22 cellular contexts compared by ENCODE assay signal in the genomic region with DNA sequence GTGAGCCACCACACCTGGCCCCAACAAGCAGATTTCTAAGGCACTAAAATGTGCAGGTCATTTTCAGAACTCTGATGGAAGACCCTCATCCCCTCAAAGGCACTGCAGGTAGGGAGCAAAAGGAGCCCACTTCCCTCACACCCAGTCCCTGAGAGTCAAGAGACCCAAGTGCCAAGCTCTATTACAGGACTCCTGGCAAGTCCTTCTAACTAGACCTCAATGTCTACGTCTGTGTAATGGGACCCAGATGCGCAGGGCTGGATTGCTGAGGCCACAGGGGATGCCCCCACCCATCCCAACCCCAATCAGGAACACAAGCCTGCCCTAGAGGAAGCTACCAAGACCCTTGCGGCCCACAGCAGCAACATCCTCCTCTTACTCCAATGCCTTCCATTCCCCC. TPM values are rescaled to one million over a fixed set of nuclear protein-coding genes. Genes with fewer than 3 reads are reported as not detected.
"Had no signal": no experiment of that assay in that cellular context is flagged by ENCODE, and none has a peak within 500 bp of the region (broad histone marks: within the 10 kb centered on the region; RNA-seq: fewer than 3 reads in every experiment).

No MANE protein-coding gene starts in this region.

- ATAC-seq: foreskin keratinocyte, left ventricle myocardium superior, mucosa of descending colon, SK-N-SH treated with all-trans-retinoic acid at 6 μM for 48 hours, T-cell had no signal

- H3K9ac ChIP-seq: parathyroid adenoma had no signal

- H3K27ac Mint-ChIP-seq: activated naive CD8-positive, alpha-beta T cell treated with anti-CD3 and anti-CD28 coated beads, Interleukin-2, amount 10 ng/mL, durations not matched to agents 7 days and 5 days; brain; memory B cell had no signal

- H3K27me3 ChIP-seq: colonic mucosa, foreskin keratinocyte, uterus had no signal

- H3K4me3 Mint-ChIP-seq: activated naive CD8-positive, alpha-beta T cell treated with anti-CD3 and anti-CD28 coated beads, Interleukin-2, amount 10 ng/mL, durations not matched to agents 7 days and 5 days; memory B cell had no signal

- DNase-seq: activated CD4-positive, alpha-beta T cell treated with anti-CD3 and anti-CD28 coated beads for 1 hour; activated CD4-positive, alpha-beta T cell treated with anti-CD3 and anti-CD28 coated beads, Interleukin-2, amount 50 U/mL, for 48 hours; activated naive CD8-positive, alpha-beta T cell treated with anti-CD3 and anti-CD28 coated beads, Interleukin-2, amount 10 ng/mL, durations not matched to agents 7 days and 5 days; amygdala; central memory CD4-positive, alpha-beta T cell; colonic mucosa; foreskin keratinocyte; glutamatergic neuron; left ventricle myocardium superior; naive B cell; stimulated activated CD8-positive, alpha-beta memory T cell treated with anti-CD3 and anti-CD28 coated beads, Interleukin-4, amount 100 ng/mL, for 48 hours; stimulated activated naive CD4-positive, alpha-beta T cell; T-cell; transverse colon; uterus had no signal

- H3K36me3 Mint-ChIP-seq: activated naive CD8-positive, alpha-beta T cell treated with anti-CD3 and anti-CD28 coated beads, Interleukin-2, amount 10 ng/mL, durations not matched to agents 7 days and 5 days; brain; memory B cell; naive B cell; T-cell had no signal

- H3K4me3 ChIP-seq: colonic mucosa, mucosa of descending colon, transverse colon, uterus had no signal

- H3K36me3 ChIP-seq: colonic mucosa, transverse colon, uterus had no signal

- H3K27ac ChIP-seq: colonic mucosa, foreskin keratinocyte, parathyroid adenoma, transverse colon, uterus, VCaP had no signal

- H3K4me1 ChIP-seq: parathyroid adenoma had no signal

- H3K9me3 ChIP-seq: colonic mucosa, mucosa of descending colon, transverse colon, uterus had no signal

- H3K9me3 Mint-ChIP-seq: activated naive CD8-positive, alpha-beta T cell treated with anti-CD3 and anti-CD28 coated beads, Interleukin-2, amount 10 ng/mL, durations not matched to agents 7 days and 5 days; memory B cell; naive B cell; T-cell had no signal

RNA-seq across cellular contexts. Expression of a gene that starts 2.7 kb away (rescaled TPM):
- total RNA-seq: fibroblast of lung had no signal
